Comparison of ENCODE assay signal across 1 cellular context in the genomic region with DNA sequence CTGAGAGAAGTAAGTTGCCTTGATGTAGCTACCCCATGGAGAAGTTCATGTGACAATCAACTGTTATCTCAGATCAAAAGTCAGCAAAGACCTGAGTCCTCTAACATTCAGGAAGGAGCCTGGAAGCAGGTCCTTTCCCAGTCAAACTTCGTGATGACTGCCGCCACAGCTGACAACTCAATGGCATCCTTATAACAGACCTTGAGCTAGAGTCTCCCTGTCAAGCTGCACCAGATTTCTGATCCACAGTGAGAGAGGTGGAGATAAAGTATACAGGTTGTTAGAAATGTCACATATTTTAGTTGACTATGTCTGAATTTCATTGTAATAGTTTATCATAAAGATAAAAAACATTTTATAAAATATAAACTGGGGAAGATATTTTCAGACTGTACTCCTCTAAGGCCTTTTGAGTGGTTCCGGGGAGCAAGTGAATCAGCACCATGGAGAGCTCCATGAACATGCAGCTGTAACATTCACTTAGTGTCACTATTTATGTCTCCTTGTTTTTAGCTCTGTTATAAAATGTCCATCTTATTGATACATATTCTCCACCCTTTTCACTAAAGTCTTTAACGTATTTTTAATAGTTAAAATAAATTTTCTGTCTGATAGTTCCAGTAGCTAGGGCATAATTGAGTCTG.
TF ChIP-seq lines count a peak whose summit lies in the region.

No MANE protein-coding gene starts in this region.

TF ChIP-seq in HepG2, 621 proteins besides CTCF, POLR2A, EP300 and RAD21 (continued from another document):
- TF ChIP-seq ZNF670 (CRISPR knock-in tag; IDR thresholded peaks at IDR 0.05; ENCODE audit: borderline replicate concordance) (no peak), EHMT2 (IDR thresholded peaks at IDR 0.05; ENCODE audit: borderline replicate concordance, low read depth, low read length) (peak; percentile 28; the same call in 1 of the 2 replicates), SIX4 (CRISPR knock-in tag; IDR thresholded peaks at IDR 0.05) (no peak)
TF ChIP-seq in HepG2: peak in this region for 3.
